In genomic region chr16:26963109-26963508, GRCh38 we compare ENCODE assay signal across 10 cellular contexts.
DNase-seq lines count a peak whose midpoint lies in the region; ATAC-seq and TF ChIP-seq lines count a peak whose summit lies in the region.
"Had no signal": no experiment of that assay in that cellular context is flagged by ENCODE, and none has a peak within 500 bp of the region (broad histone marks: within the 10 kb centered on the region; RNA-seq: fewer than 3 reads in every experiment).

No MANE protein-coding gene starts in this region.

- H3K36me3 ChIP-seq in cardiac muscle cell (no peaks in the 10 kb centered on the region), heart right ventricle (no peaks in the 10 kb centered on the region), PC-9 (ENCODE audit: low read depth) (no peaks in the 10 kb centered on the region), upper lobe of right lung (no peaks in the 10 kb centered on the region)

- H3K4me3 ChIP-seq in cardiac muscle cell, result no peak overlapping the region
- H3K4me3 ChIP-seq in heart right ventricle, result no peak overlapping the region
- H3K4me3 ChIP-seq in PC-9, result no peak overlapping the region
- no peak overlapping the region for H3K4me3 ChIP-seq in fibroblast of villous mesenchyme (ENCODE audit: low read depth, low read length)
- H3K4me3 ChIP-seq in upper lobe of right lung, result no peak overlapping the region

- CTCF ChIA-PET in PC-9 (lab: Charles Lee), result no interaction called here

- H3K27ac ChIP-seq in cardiac muscle cell (no peak overlapping the region), heart right ventricle (no peak overlapping the region), PC-9 (no peak overlapping the region), upper lobe of right lung (no peak overlapping the region)

- no peaks in the 10 kb centered on the region for H3F3A ChIP-seq in PC-9 (ENCODE audit: insufficient read depth, low read depth)

- no peaks in the 10 kb centered on the region for H3K9me2 ChIP-seq in PC-9 (ENCODE audit: insufficient read depth)

- ATAC-seq in heart right ventricle (no peak), upper lobe of right lung (no peak), HG03571 (IDR thresholded peaks at IDR 0.05; ENCODE audit: unreplicated experiment) (no peak), GM18870 (IDR thresholded peaks at IDR 0.05; ENCODE audit: unreplicated experiment) (no peak)

- no peaks in the 10 kb centered on the region for H3K4me1 ChIP-seq in cardiac muscle cell (ENCODE audit: low read depth)
- H3K4me1 ChIP-seq in heart right ventricle, result no peaks in the 10 kb centered on the region
- no peaks in the 10 kb centered on the region for H3K4me1 ChIP-seq in PC-9 (replicated peaks; ENCODE audit: insufficient read depth)
- no peaks in the 10 kb centered on the region for H3K4me1 ChIP-seq in upper lobe of right lung

- H2AFZ ChIP-seq in PC-9, result no peak overlapping the region

- H3K9me3 ChIP-seq in cardiac muscle cell (ENCODE audit: low read depth) (no peaks in the 10 kb centered on the region), heart right ventricle (peaks cover 0 to 22% (median 0%) of the 10 kb centered on the region in 11 donors), PC-9 (ENCODE audit: insufficient read depth, low read depth) (no peaks in the 10 kb centered on the region), upper lobe of right lung (no peaks in the 10 kb centered on the region)

- no peaks in the 10 kb centered on the region for H4K20me1 ChIP-seq in PC-9 (ENCODE audit: insufficient read depth)

- POLR2A ChIA-PET in PC-9 (lab: Charles Lee; ENCODE audit: unreplicated experiment), result no interaction called here

- BruUV-seq in PC-9 (replicated peaks; lab: Mats Ljungman, UMichigan), result no TSS peak

- H3K79me2 ChIP-seq in PC-9 (ENCODE audit: low read depth), result no peaks in the 10 kb centered on the region

- no peak overlapping the region for H3K4me2 ChIP-seq in PC-9

- TF ChIP-seq CTCF in cardiac muscle cell (IDR thresholded peaks at IDR 0.05; ENCODE audit: low read depth, low read length) (peak; percentile 9), heart right ventricle (IDR thresholded peaks at IDR 0.05) (peak in 2 of 9 donors; percentile 8 to 21), PC-9 (conservative IDR thresholded peaks at IDR 0.05) (peak; percentile 34; the same call in 1 of the 2 replicates), fibroblast of villous mesenchyme (IDR thresholded peaks at IDR 0.05; ENCODE audit: insufficient read depth, low read depth, low read length) (peak; percentile 55), upper lobe of right lung (IDR thresholded peaks at IDR 0.05) (peak; percentile 7)

- DNase-seq in cardiac muscle cell (ENCODE audit: low read depth in 1 of 2, low spot score in 1 of 2), result peak; percentile 4 to 12
- DNase-seq in heart right ventricle, result no peak
- DNase-seq in PC-9, result no peak
- DNase-seq in fibroblast of villous mesenchyme (ENCODE audit: low read depth), result peak; percentile 34
- no peak for DNase-seq in upper lobe of right lung
- DNase-seq in NOMO-1 (lab: John Stamatoyannopoulos, UW; ENCODE audit: unreplicated experiment in 2 of 2), result no peak
- DNase-seq: COR-L47, NCI-H524 had no signal

- no peaks in the 10 kb centered on the region for H3K27me3 ChIP-seq in cardiac muscle cell
- H3K27me3 ChIP-seq in heart right ventricle, result peaks cover 0 to 13% (median 5%) of the 10 kb centered on the region in 7 donors
- H3K27me3 ChIP-seq in PC-9 (ENCODE audit: insufficient read depth, low read depth), result peaks cover 29% of the 10 kb centered on the region
- no peaks in the 10 kb centered on the region for H3K27me3 ChIP-seq in upper lobe of right lung

- intact Hi-C loops in heart right ventricle (cut with DNase I) (no loop called here), PC-9 (cut with micrococcal nuclease; ENCODE audit: unreplicated experiment) (no loop called here), upper lobe of right lung (cut with DNase I) (no loop called here)

- WGBS in heart right ventricle, 2 donors, result 53% methylated on average over 4 of the region's 4 CpGs

Comparison
In these comparisons a context has a peak if more than half of its experiments do, and no peak if none do; other contexts are left out.
1. DNase-seq: peak in cardiac muscle cell (2 of 2) and fibroblast of villous mesenchyme (single experiment); none in heart right ventricle (0 of 2), PC-9 (0 of 2), upper lobe of right lung (single experiment) and NOMO-1 (0 of 2).